23 cellular contexts compared by ENCODE assay signal in genomic region chr2:200266406-200266805, GRCh38. TPM values are rescaled to one million over a fixed set of nuclear protein-coding genes. Genes with fewer than 3 reads are reported as not detected.
A peak's percentile ranks its signal among the peaks of the same experiment; 100 is the strongest.
DNase-seq lines count a peak whose midpoint lies in the region; ATAC-seq and TF ChIP-seq lines count a peak whose summit lies in the region.
"Had no signal": no experiment of that assay in that cellular context is flagged by ENCODE, and none has a peak within 500 bp of the region (broad histone marks: within the 10 kb centered on the region; RNA-seq: fewer than 3 reads in every experiment).

No MANE protein-coding gene starts in this region.

- H2BK5ac ChIP-seq in IMR-90 (ENCODE audit: low read depth, low read length, poor library complexity, severe bottlenecking): no peak overlapping the region

- no peak overlapping the region for H3K9ac ChIP-seq in IMR-90 (ENCODE audit: low read depth, low read length)
- H3K9ac ChIP-seq: BLaER1 had no signal

- DNase-seq in AG08395 (ENCODE audit: low spot score) (peak; percentile 6), IMR-90 (no peak), esophagus muscularis mucosa (ENCODE audit: extremely low spot score) (peak; percentile 57), occipital lobe (lab: John Stamatoyannopoulos, UW) (no peak)
- DNase-seq: BE2C; C1 segment of cervical spinal cord; CD4-positive, alpha-beta memory T cell; CD4-positive, CD25-positive, alpha-beta regulatory T cell; CD8-positive, alpha-beta memory T cell; COR-L47; DMS 273 treated with DMSO at 0.1 percent for 48 hours; DMS153; DMS53; DMS79; DND-41; EL; GDM1 had no signal

- no peak overlapping the region for H3K4me2 ChIP-seq in IMR-90 (ENCODE audit: low read depth, low read length)
- H3K4me2 ChIP-seq: A549, BLaER1 had no signal

- H2BK15ac ChIP-seq in IMR-90 (ENCODE audit: low read depth, low read length): no peak overlapping the region

- no peak for TF ChIP-seq CTCF in IMR-90 (conservative IDR thresholded peaks at IDR 0.05; ENCODE audit: low read depth, low read length)
- no peak for TF ChIP-seq CTCF in esophagus muscularis mucosa (IDR thresholded peaks at IDR 0.05)

- intact Hi-C loops in IMR-90 (cut with micrococcal nuclease): no loop called here
- intact Hi-C loops in esophagus muscularis mucosa (cut with DNase I): no loop called here

- H3K23ac ChIP-seq in IMR-90 (ENCODE audit: low read depth, low read length): no peak overlapping the region

- WGBS in IMR-90 (ENCODE audit: extremely low coverage in 2 of 2, insufficient read length in 1 of 2), 2 experiments: 80% methylated on average over 1 of the region's 5 CpGs; no CpG with 5 or more reads in 1 of the 2 experiments
- WGBS in esophagus muscularis mucosa: 100% methylated on average over 5 of the region's 5 CpGs

- dilution Hi-C loops in IMR-90 (cut with HindIII; ENCODE audit: low sequenced_read_pairs, unreplicated experiment): no loop called here

- in situ Hi-C loops in IMR-90 (cut with MboI; ENCODE audit: low sequenced_read_pairs): no loop called here

- H2BK20ac ChIP-seq in IMR-90 (ENCODE audit: low read depth, low read length): no peak overlapping the region

- H3K9me3 ChIP-seq in IMR-90 (ENCODE audit: control insufficient read depth, insufficient read depth, low read length) (no peaks in the 10 kb centered on the region), esophagus muscularis mucosa (no peaks in the 10 kb centered on the region)
- H3K9me3 ChIP-seq: A549, BE2C, BLaER1 had no signal

- no peak overlapping the region for H4K91ac ChIP-seq in IMR-90 (ENCODE audit: insufficient read depth, low read depth, low read length)

- 0 out of 2 replicates have a peak overlapping the region, but pooled peaks have one; percentile 6 for H2BK120ac ChIP-seq in IMR-90 (ENCODE audit: low read depth, low read length)

- H3K27ac ChIP-seq in IMR-90 (ENCODE audit: insufficient read depth, low read length) (no peak overlapping the region), esophagus muscularis mucosa (replicated peaks in 1 of 4) (no peak overlapping the region)
- H3K27ac ChIP-seq: 22Rv1, A549, BLaER1 had no signal

- ATAC-seq in IMR-90 (ENCODE audit: low read depth): no peak
- no peak for ATAC-seq in GM21528 (IDR thresholded peaks at IDR 0.05; ENCODE audit: low FRiP score, unreplicated experiment)
- ATAC-seq: A549, GM12878 had no signal

- no peaks in the 10 kb centered on the region; the same call in 1 of the 2 replicates for H3K9me1 ChIP-seq in IMR-90 (ENCODE audit: insufficient read depth, low read length)

- peak overlapping the region; percentile 62; the same call in 1 of the 2 replicates for H2AK5ac ChIP-seq in IMR-90 (ENCODE audit: low read depth, low read length)

- H3K14ac ChIP-seq in IMR-90 (replicated peaks; ENCODE audit: low read depth, low read length): no peak overlapping the region

- no peaks in the 10 kb centered on the region for H3K27me3 ChIP-seq in IMR-90 (ENCODE audit: control insufficient read depth, insufficient read depth, low read length)
- no peaks in the 10 kb centered on the region for H3K27me3 ChIP-seq in esophagus muscularis mucosa
- H3K27me3 ChIP-seq: BE2C, BLaER1 had no signal

- POLR2A ChIA-PET in IMR-90 (lab: Charles Lee; ENCODE audit: unreplicated experiment): no interaction called here

- H3K79me1 ChIP-seq in IMR-90 (ENCODE audit: low read depth in 1 of 2, low read length in 2 of 2): no peaks in the 10 kb centered on the region

- no peak for TF ChIP-seq RAD21 in IMR-90 (IDR thresholded peaks at IDR 0.05; ENCODE audit: low read length)

- no peak overlapping the region for H3K18ac ChIP-seq in IMR-90 (ENCODE audit: low read depth, low read length)

- no peak for TF ChIP-seq EP300 in esophagus muscularis mucosa (IDR thresholded peaks at IDR 0.05)

- no peak for TF ChIP-seq POLR2A in IMR-90 (IDR thresholded peaks at IDR 0.05; ENCODE audit: low read depth, low read length)
- TF ChIP-seq POLR2A in esophagus muscularis mucosa (IDR thresholded peaks at IDR 0.05; ENCODE audit: low read depth): no peak

- CTCF ChIA-PET in IMR-90 (lab: Yijun Ruan, JAX): no interaction called here

- H4K8ac ChIP-seq in IMR-90 (ENCODE audit: low read depth in 2 of 2, low read length in 2 of 2): no peak overlapping the region

- H3K4me3 ChIP-seq in IMR-90 (ENCODE audit: insufficient read depth, low read depth, low read length) (no peak overlapping the region), esophagus muscularis mucosa (no peak overlapping the region)
- H3K4me3 ChIP-seq: A549, BLaER1, GM12878 had no signal

- H3K4me1 ChIP-seq in IMR-90 (ENCODE audit: control insufficient read depth, insufficient read depth, low read length): peaks cover 4% of the 10 kb centered on the region
- H3K4me1 ChIP-seq in esophagus muscularis mucosa: no peaks in the 10 kb centered on the region
- H3K4me1 ChIP-seq: A549, BE2C had no signal

- H3K56ac ChIP-seq in IMR-90 (ENCODE audit: extremely low read depth, insufficient read depth, low read length): no peak overlapping the region

- no peak overlapping the region for H4K5ac ChIP-seq in IMR-90 (ENCODE audit: low read depth, low read length)

- no peak overlapping the region for H2AK9ac ChIP-seq in IMR-90 (replicated peaks; ENCODE audit: low read depth, low read length, poor library complexity)

- no peaks in the 10 kb centered on the region for H4K20me1 ChIP-seq in IMR-90 (ENCODE audit: insufficient read depth, low read length)
- H4K20me1 ChIP-seq: BLaER1 had no signal

- no peaks in the 10 kb centered on the region for H3K36me3 ChIP-seq in IMR-90 (ENCODE audit: control insufficient read depth, insufficient read depth, low read length)
- no peaks in the 10 kb centered on the region for H3K36me3 ChIP-seq in esophagus muscularis mucosa
- H3K36me3 ChIP-seq: BE2C, BLaER1 had no signal

- no peak overlapping the region for H3K4ac ChIP-seq in IMR-90 (ENCODE audit: low read depth, low read length)

- no TSS peak for BruUV-seq in IMR-90 (replicated peaks; lab: Mats Ljungman, UMichigan)

- no peak overlapping the region for H2AFZ ChIP-seq in IMR-90 (replicated peaks; ENCODE audit: low read length, poor library complexity)

TF ChIP-seq in IMR-90, 13 proteins besides CTCF, POLR2A, EP300 and RAD21:
- no peak for TF ChIP-seq SMC3 (IDR thresholded peaks at IDR 0.05; ENCODE audit: low read depth, low read length)
- no peak for TF ChIP-seq NFE2L2 (IDR thresholded peaks at IDR 0.05; ENCODE audit: low read depth, low read length)
- TF ChIP-seq MAFK (IDR thresholded peaks at IDR 0.05; ENCODE audit: low read depth, low read length): no peak
- TF ChIP-seq FOS (IDR thresholded peaks at IDR 0.05; ENCODE audit: low read depth, low read length): no peak
- TF ChIP-seq ELK1 (IDR thresholded peaks at IDR 0.05; ENCODE audit: borderline replicate concordance, low read depth, low read length): no peak
- no peak for TF ChIP-seq RFX5 (IDR thresholded peaks at IDR 0.05; ENCODE audit: low read depth, low read length)
- no peak for TF ChIP-seq USF2 (IDR thresholded peaks at IDR 0.05; ENCODE audit: low read depth, low read length)
- no peak for TF ChIP-seq MAZ (IDR thresholded peaks at IDR 0.05; ENCODE audit: borderline replicate concordance, low read depth, low read length)
- no peak for TF ChIP-seq CHD1 (IDR thresholded peaks at IDR 0.05; ENCODE audit: low read depth, low read length)
- no peak for TF ChIP-seq RCOR1 (IDR thresholded peaks at IDR 0.05; ENCODE audit: insufficient replicate concordance, low read length)
- no peak for TF ChIP-seq BHLHE40 (IDR thresholded peaks at IDR 0.05; ENCODE audit: low read depth, low read length)
- no peak for TF ChIP-seq MXI1 (IDR thresholded peaks at IDR 0.05; ENCODE audit: borderline replicate concordance, low read depth, low read length)
- no peak for TF ChIP-seq CEBPB (IDR thresholded peaks at IDR 0.05; ENCODE audit: low read depth, low read length)

RNA-seq across cellular contexts. Expression of gene SPATS2L, which starts 40.1 kb away (rescaled TPM):
- total RNA-seq in IMR-90 (2012; rRNA removed) (118 and 145 TPM in 2 replicates), esophagus muscularis mucosa (100 to 1,000 TPM in 1 of 4 donors, 10 to 100 TPM in 3; 51.9 to 151 (median 78.9) TPM), occipital lobe (43.8 TPM)
- polyA plus RNA-seq in IMR-90 (2012; rRNA removed): 155 and 175 TPM in 2 replicates
- 85.4 and 86.8 TPM in 2 replicates for polyA plus RNA-seq in IMR-90 (2012; cell fraction: cytosol; rRNA removed)
- polyA plus RNA-seq in IMR-90 (2012; cell fraction: nucleus; rRNA removed; ENCODE audit: low replicate concordance): 65.5 and 124 TPM in 2 replicates
- total RNA-seq: G401 had no signal

Comparison
In these comparisons a context has a peak if more than half of its experiments do, and no peak if none do; other contexts are left out.
1. DNase-seq: peak in AG08395 (single experiment) and esophagus muscularis mucosa (single experiment); none in IMR-90 (single experiment) and occipital lobe (single experiment).